In genomic region chr20:5528719-5529256, GRCh38 we compare ENCODE assay signal across 8 cellular contexts.
DNase-seq lines count a peak whose midpoint lies in the region; ATAC-seq and TF ChIP-seq lines count a peak whose summit lies in the region.

No MANE protein-coding gene starts in this region.

- H3K27me3 ChIP-seq in colonic mucosa (no peaks in the 10 kb centered on the region), liver (ENCODE audit: control insufficient read depth in 4 of 4, insufficient read depth in 4 of 4, low read length in 3 of 4) (no peaks in the 10 kb centered on the region)

- H3K36me3 ChIP-seq in colonic mucosa, result no peaks in the 10 kb centered on the region
- H3K36me3 ChIP-seq in liver (ENCODE audit: control insufficient read depth in 4 of 4, insufficient read depth in 3 of 4, low read depth in 1 of 4, low read length in 3 of 4), result no peaks in the 10 kb centered on the region

- H3K4me3 ChIP-seq in colonic mucosa (no peak overlapping the region), liver (ENCODE audit: low read depth in 1 of 3, low read length in 3 of 3) (no peak overlapping the region)

- TF ChIP-seq CTCF in colonic mucosa (IDR thresholded peaks at IDR 0.05) (peak; percentile 75), liver (IDR thresholded peaks at IDR 0.05; ENCODE audit: low read depth, low read length, missing input control) (peak; percentile 94)

- H3K9ac ChIP-seq in colonic mucosa (ENCODE audit: low read depth in 2 of 2, low read length in 2 of 2), result no peak overlapping the region
- no peak overlapping the region for H3K9ac ChIP-seq in liver (ENCODE audit: low read depth in 1 of 2, low read length in 2 of 2)

- intact Hi-C loops in colonic mucosa (cut with DNase I), result loop anchor here (2.0 to 5.0 kb wide), 3 partner anchors 258 to 548 kb away; no protein-coding TSS in a partner anchor

- H3K27ac ChIP-seq in colonic mucosa, result no peak overlapping the region
- no peak overlapping the region for H3K27ac ChIP-seq in liver (ENCODE audit: low read depth in 1 of 2, low read length in 2 of 2)

- no peaks in the 10 kb centered on the region for H3K9me3 ChIP-seq in colonic mucosa
- H3K9me3 ChIP-seq in liver (ENCODE audit: control insufficient read depth in 4 of 4, low read length in 3 of 4), result no peaks in the 10 kb centered on the region

- peak; percentile 93 to 98 for TF ChIP-seq RAD21 in liver (IDR thresholded peaks at IDR 0.05)

- peak; percentile 73 to 85 for DNase-seq in AML-193 (lab: John Stamatoyannopoulos, UW)
- DNase-seq in NCI-H510A treated with DMSO at 0.1 percent for 48 hours (lab: John Stamatoyannopoulos, UW), result peak; percentile 99
- DNase-seq in activated CD4-positive, alpha-beta T cell treated with anti-CD3 and anti-CD28 coated beads for 24 hours (ENCODE audit: low read depth in 2 of 2), result peak; percentile 48 to 49
- peak; percentile 77 for DNase-seq in colonic mucosa
- peak; percentile 40 to 55 (median 49) for DNase-seq in stimulated activated CD4-positive, alpha-beta T cell treated with anti-CD3 and anti-CD28 coated beads, TNF-alpha, amount 100 ng/mL, for 48 hours (ENCODE audit: low read depth in 3 of 3)

- H3K4me1 ChIP-seq in colonic mucosa, result peaks cover 13% of the 10 kb centered on the region
- H3K4me1 ChIP-seq in liver (ENCODE audit: control insufficient read depth in 4 of 4, insufficient read depth in 4 of 4, low read length in 3 of 4), result peaks cover 0 to 7% (median 6%) of the 10 kb centered on the region in 4 donors

- ATAC-seq in GM18909 (IDR thresholded peaks at IDR 0.05; ENCODE audit: poor library complexity, unreplicated experiment) (peak; percentile 81), HG03457 (IDR thresholded peaks at IDR 0.05; ENCODE audit: unreplicated experiment) (peak; percentile 83)

- WGBS in liver, result 15% methylated on average over 7 of the region's 7 CpGs

TF ChIP-seq in liver, 16 proteins besides CTCF, POLR2A, EP300 and RAD21:
- TF ChIP-seq ATF3 (IDR thresholded peaks at IDR 0.05) (no peak), HNF4A (conservative IDR thresholded peaks at IDR 0.05) (no peak), TAF1 (conservative IDR thresholded peaks at IDR 0.05) (no peak), YY1 (IDR thresholded peaks at IDR 0.05) (no peak), MAX (IDR thresholded peaks at IDR 0.05) (no peak), HNF4G (IDR thresholded peaks at IDR 0.05) (no peak), EGR1 (IDR thresholded peaks at IDR 0.05; ENCODE audit: low read depth in 2 of 2) (no peak), RXRA (IDR thresholded peaks at IDR 0.05) (no peak), NR2F2 (IDR thresholded peaks at IDR 0.05) (no peak), GABPA (IDR thresholded peaks at IDR 0.05 in 1 of 2, conservative IDR thresholded peaks at IDR 0.05 in 1 of 2) (no peak), FOXA2 (IDR thresholded peaks at IDR 0.05) (no peak), FOXA1 (IDR thresholded peaks at IDR 0.05) (no peak), SP1 (IDR thresholded peaks at IDR 0.05) (no peak), JUND (IDR thresholded peaks at IDR 0.05) (no peak)
- TF ChIP-seq, protein P1, sequence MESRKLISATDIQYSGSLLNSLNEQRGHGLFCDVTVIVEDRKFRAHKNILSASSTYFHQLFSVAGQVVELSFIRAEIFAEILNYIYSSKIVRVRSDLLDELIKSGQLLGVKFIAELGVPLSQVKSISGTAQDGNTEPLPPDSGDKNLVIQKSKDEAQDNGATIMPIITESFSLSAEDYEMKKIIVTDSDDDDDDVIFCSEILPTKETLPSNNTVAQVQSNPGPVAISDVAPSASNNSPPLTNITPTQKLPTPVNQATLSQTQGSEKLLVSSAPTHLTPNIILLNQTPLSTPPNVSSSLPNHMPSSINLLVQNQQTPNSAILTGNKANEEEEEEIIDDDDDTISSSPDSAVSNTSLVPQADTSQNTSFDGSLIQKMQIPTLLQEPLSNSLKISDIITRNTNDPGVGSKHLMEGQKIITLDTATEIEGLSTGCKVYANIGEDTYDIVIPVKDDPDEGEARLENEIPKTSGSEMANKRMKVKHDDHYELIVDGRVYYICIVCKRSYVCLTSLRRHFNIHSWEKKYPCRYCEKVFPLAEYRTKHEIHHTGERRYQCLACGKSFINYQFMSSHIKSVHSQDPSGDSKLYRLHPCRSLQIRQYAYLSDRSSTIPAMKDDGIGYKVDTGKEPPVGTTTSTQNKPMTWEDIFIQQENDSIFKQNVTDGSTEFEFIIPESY (IDR thresholded peaks at IDR 0.05), result no peak
- TF ChIP-seq, protein P2, sequence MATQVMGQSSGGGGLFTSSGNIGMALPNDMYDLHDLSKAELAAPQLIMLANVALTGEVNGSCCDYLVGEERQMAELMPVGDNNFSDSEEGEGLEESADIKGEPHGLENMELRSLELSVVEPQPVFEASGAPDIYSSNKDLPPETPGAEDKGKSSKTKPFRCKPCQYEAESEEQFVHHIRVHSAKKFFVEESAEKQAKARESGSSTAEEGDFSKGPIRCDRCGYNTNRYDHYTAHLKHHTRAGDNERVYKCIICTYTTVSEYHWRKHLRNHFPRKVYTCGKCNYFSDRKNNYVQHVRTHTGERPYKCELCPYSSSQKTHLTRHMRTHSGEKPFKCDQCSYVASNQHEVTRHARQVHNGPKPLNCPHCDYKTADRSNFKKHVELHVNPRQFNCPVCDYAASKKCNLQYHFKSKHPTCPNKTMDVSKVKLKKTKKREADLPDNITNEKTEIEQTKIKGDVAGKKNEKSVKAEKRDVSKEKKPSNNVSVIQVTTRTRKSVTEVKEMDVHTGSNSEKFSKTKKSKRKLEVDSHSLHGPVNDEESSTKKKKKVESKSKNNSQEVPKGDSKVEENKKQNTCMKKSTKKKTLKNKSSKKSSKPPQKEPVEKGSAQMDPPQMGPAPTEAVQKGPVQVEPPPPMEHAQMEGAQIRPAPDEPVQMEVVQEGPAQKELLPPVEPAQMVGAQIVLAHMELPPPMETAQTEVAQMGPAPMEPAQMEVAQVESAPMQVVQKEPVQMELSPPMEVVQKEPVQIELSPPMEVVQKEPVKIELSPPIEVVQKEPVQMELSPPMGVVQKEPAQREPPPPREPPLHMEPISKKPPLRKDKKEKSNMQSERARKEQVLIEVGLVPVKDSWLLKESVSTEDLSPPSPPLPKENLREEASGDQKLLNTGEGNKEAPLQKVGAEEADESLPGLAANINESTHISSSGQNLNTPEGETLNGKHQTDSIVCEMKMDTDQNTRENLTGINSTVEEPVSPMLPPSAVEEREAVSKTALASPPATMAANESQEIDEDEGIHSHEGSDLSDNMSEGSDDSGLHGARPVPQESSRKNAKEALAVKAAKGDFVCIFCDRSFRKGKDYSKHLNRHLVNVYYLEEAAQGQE (IDR thresholded peaks at IDR 0.05), result no peak
TF ChIP-seq in liver: peak in this region for 0.

Comparison
In these comparisons a context has a peak if more than half of its experiments do, and no peak if none do; other contexts are left out.
1. DNase-seq: peak in every context shown above with its lines; median percentile 99 in NCI-H510A treated with DMSO at 0.1 percent for 48 hours; 79 in AML-193; 77 in colonic mucosa; 49 in stimulated activated CD4-positive, alpha-beta T cell treated with anti-CD3 and anti-CD28 coated beads, TNF-alpha, amount 100 ng/mL, for 48 hours; 48 in activated CD4-positive, alpha-beta T cell treated with anti-CD3 and anti-CD28 coated beads for 24 hours.